ENCODE assay signal across 10 cellular contexts in genomic region chr19:17294051-17294891, GRCh38. TPM values are rescaled to one million over a fixed set of nuclear protein-coding genes. Genes with fewer than 3 reads are reported as not detected.
DNase-seq lines count a peak whose midpoint lies in the region; ATAC-seq lines count a peak whose summit lies in the region.
"Had no signal": no experiment of that assay in that cellular context is flagged by ENCODE, and none has a peak within 500 bp of the region (broad histone marks: within the 10 kb centered on the region; RNA-seq: fewer than 3 reads in every experiment).

No MANE protein-coding gene starts in this region.

- peaks cover 52% of the 10 kb centered on the region for H3K36me3 ChIP-seq in BLaER1
- H3K36me3 ChIP-seq in iPS-20b (ENCODE audit: insufficient read depth, low read depth, low read length): peaks cover 15% of the 10 kb centered on the region
- H3K36me3 ChIP-seq: thyroid gland had no signal

- no peak for ATAC-seq in GM21528 (IDR thresholded peaks at IDR 0.05; ENCODE audit: low FRiP score, unreplicated experiment)

- H3K27me3 ChIP-seq in BLaER1 (no peaks in the 10 kb centered on the region), iPS-20b (ENCODE audit: insufficient read depth, low read length) (no peaks in the 10 kb centered on the region)
- H3K27me3 ChIP-seq: thyroid gland had no signal

- peak; percentile 44 for DNase-seq in HT-29 (ENCODE audit: low spot score)
- DNase-seq in activated CD4-positive, alpha-beta T cell treated with anti-CD3 and anti-CD28 coated beads, Interleukin-2, amount 50 U/mL, for 4 hours: peak; percentile 21 to 31
- DNase-seq in SK-N-DZ (ENCODE audit: low spot score): no peak
- no peak for DNase-seq in ACHN
- DNase-seq in A172 (ENCODE audit: low spot score): no peak
- DNase-seq: left cardiac atrium had no signal

- H3K9ac ChIP-seq in BLaER1: no peak overlapping the region
- H3K9ac ChIP-seq in iPS-20b (ENCODE audit: low read depth, low read length): no peak overlapping the region

- H4K20me1 ChIP-seq in BLaER1: peaks cover 23% of the 10 kb centered on the region

- H3K4me1 ChIP-seq in BLaER1: peaks cover 28% of the 10 kb centered on the region
- 0 out of 2 replicates have a peak, but pooled peaks cover 3% of the 10 kb centered on the region for H3K4me1 ChIP-seq in iPS-20b (ENCODE audit: insufficient read depth, low read length)
- H3K4me1 ChIP-seq: thyroid gland had no signal

- H3K4me3 ChIP-seq in BLaER1 (0 out of 2 replicates have a peak overlapping the region, but pooled peaks have one; percentile 38), iPS-20b (ENCODE audit: low read length) (peak overlapping the region; percentile 40; the same call in 1 of the 2 replicates)
- H3K4me3 ChIP-seq: thyroid gland had no signal

- no peak overlapping the region for H3K27ac ChIP-seq in BLaER1
- no peak overlapping the region for H3K27ac ChIP-seq in iPS-20b (ENCODE audit: low read length)
- H3K27ac ChIP-seq: thyroid gland had no signal

- H3K4me2 ChIP-seq in BLaER1: peak overlapping the region; percentile 80

- in situ Hi-C loops in ACHN (cut with HindIII; ENCODE audit: low pct_ligation_motif_present, low pct_unique_long_range_greater_than_20kb, low sequenced_read_pairs): no loop called here

- H3K9me3 ChIP-seq in BLaER1 (peaks cover 18% of the 10 kb centered on the region), iPS-20b (ENCODE audit: insufficient read depth, low read depth, low read length) (peaks cover 5% of the 10 kb centered on the region)
- H3K9me3 ChIP-seq: thyroid gland had no signal

RNA-seq across cellular contexts. Expression of gene ABHD8, which starts 9.0 kb away (rescaled TPM):
- 3.4 and 5.3 TPM in 2 replicates for total RNA-seq in HT-29 (2014; rRNA removed; shearing (Covaris generic))
- polyA plus RNA-seq in SK-N-DZ (2014; cell fraction: cytosol; rRNA removed): 20.4 and 20.5 TPM in 2 replicates
- 9.9 and 11.1 TPM in 2 replicates for polyA plus RNA-seq in SK-N-DZ (2014; cell fraction: nucleus; rRNA removed)
- 20.7 and 31.1 TPM in 2 replicates for total RNA-seq in A172 (2014; rRNA removed; shearing (Covaris generic))

RNA-seq across cellular contexts. Expression of gene MRPL34, which starts 11.4 kb away (rescaled TPM):
- total RNA-seq in HT-29 (2014; rRNA removed; shearing (Covaris generic)): 94.6 and 106 TPM in 2 replicates
- polyA plus RNA-seq in SK-N-DZ (2014; cell fraction: cytosol; rRNA removed): 73.2 and 107 TPM in 2 replicates
- 61.5 and 94.1 TPM in 2 replicates for polyA plus RNA-seq in SK-N-DZ (2014; cell fraction: nucleus; rRNA removed)
- 79.1 and 183 TPM in 2 replicates for total RNA-seq in A172 (2014; rRNA removed; shearing (Covaris generic))

RNA-seq across cellular contexts. Expression of gene ANKLE1, which starts 12.6 kb away (rescaled TPM):
- total RNA-seq in HT-29 (2014; rRNA removed; shearing (Covaris generic)): 0.08 and 1.4 TPM in 2 replicates
- polyA plus RNA-seq in SK-N-DZ (2014; cell fraction: cytosol; rRNA removed): 2.1 and 4.7 TPM in 2 replicates
- polyA plus RNA-seq in SK-N-DZ (2014; cell fraction: nucleus; rRNA removed): 12.0 and 17.3 TPM in 2 replicates
- 0.24 and 0.60 TPM in 2 replicates for total RNA-seq in A172 (2014; rRNA removed; shearing (Covaris generic))

RNA-seq across cellular contexts. Expression of gene DDA1, which starts 15.1 kb away (rescaled TPM):
- total RNA-seq in HT-29 (2014; rRNA removed; shearing (Covaris generic)): 24.6 and 32.4 TPM in 2 replicates
- 44.1 and 49.6 TPM in 2 replicates for polyA plus RNA-seq in SK-N-DZ (2014; cell fraction: cytosol; rRNA removed)
- polyA plus RNA-seq in SK-N-DZ (2014; cell fraction: nucleus; rRNA removed): 23.0 and 29.2 TPM in 2 replicates
- total RNA-seq in A172 (2014; rRNA removed; shearing (Covaris generic)): 89.1 and 104 TPM in 2 replicates

RNA-seq across cellular contexts. Expression of gene BABAM1, which starts 27.0 kb away (rescaled TPM):
- 79.8 and 98.6 TPM in 2 replicates for total RNA-seq in HT-29 (2014; rRNA removed; shearing (Covaris generic))
- 109 and 123 TPM in 2 replicates for polyA plus RNA-seq in SK-N-DZ (2014; cell fraction: cytosol; rRNA removed)
- polyA plus RNA-seq in SK-N-DZ (2014; cell fraction: nucleus; rRNA removed): 137 and 164 TPM in 2 replicates
- 161 and 209 TPM in 2 replicates for total RNA-seq in A172 (2014; rRNA removed; shearing (Covaris generic))

Comparison
In these comparisons a context has a peak if more than half of its experiments do, and no peak if none do; other contexts are left out.
1. DNase-seq: peak in HT-29 (single experiment) and activated CD4-positive, alpha-beta T cell treated with anti-CD3 and anti-CD28 coated beads, Interleukin-2, amount 50 U/mL, for 4 hours (2 of 2); none in SK-N-DZ (single experiment), ACHN (single experiment) and A172 (single experiment).